In the genomic region with DNA sequence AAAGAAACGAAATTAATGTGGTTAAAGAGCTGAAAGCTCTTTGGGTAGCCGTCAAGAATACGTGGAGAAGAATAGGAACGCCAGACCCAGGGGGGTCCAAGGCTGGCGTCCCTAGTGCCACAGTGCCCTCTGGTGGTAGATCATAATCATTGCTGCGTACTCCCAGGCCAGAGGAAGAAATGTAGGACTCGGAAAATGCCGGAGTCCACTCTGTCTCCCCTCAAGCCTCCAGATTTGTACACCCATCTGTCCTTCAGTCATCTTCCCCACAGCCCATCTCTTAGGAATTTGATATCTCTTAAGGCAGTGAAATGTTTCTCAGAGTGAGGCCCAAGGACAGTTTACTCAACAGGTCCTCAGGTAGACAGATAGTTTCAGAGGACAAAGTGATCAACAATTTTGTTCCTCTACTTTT, we compare ENCODE assay signal across 8 cellular contexts. TPM values are rescaled to one million over a fixed set of nuclear protein-coding genes. Genes with fewer than 3 reads are reported as not detected.
DNase-seq lines count a peak whose midpoint lies in the region; ATAC-seq and TF ChIP-seq lines count a peak whose summit lies in the region.

No MANE protein-coding gene starts in this region.

- POLR2A ChIA-PET in AG04449 (lab: Yijun Ruan, JAX): no interaction called here

- H3K27me3 ChIP-seq in right atrium auricular region: no peaks in the 10 kb centered on the region

- H3K36me3 Mint-ChIP-seq in T-helper 17 cell (ENCODE audit: low read depth): peaks cover 2% of the 10 kb centered on the region

- TF ChIP-seq CTCF in AG04449 (IDR thresholded peaks at IDR 0.05; ENCODE audit: insufficient read depth, low read length, missing control alignments) (peak; percentile 73), right atrium auricular region (IDR thresholded peaks at IDR 0.05) (peak; percentile 85 to 96)

- DNase-seq in AG04449 (ENCODE audit: low read depth, low spot score) (no peak), NCI-H1092 treated with DMSO at 0.1 percent for 48 hours (lab: John Stamatoyannopoulos, UW) (peak; percentile 46), T-helper 17 cell (peak; percentile 27 to 46 (median 32)), amniotic epithelial cell (ENCODE audit: low read depth) (peak; percentile 55), right atrium auricular region (ENCODE audit: low spot score) (no peak), skeletal muscle cell (ENCODE audit: low read depth) (peak; percentile 27)

- peak; percentile 56 for ATAC-seq in GM18873 (IDR thresholded peaks at IDR 0.05; ENCODE audit: low FRiP score, unreplicated experiment)
- peak; percentile 85 for ATAC-seq in T-helper 17 cell
- ATAC-seq in GM21528 (IDR thresholded peaks at IDR 0.05; ENCODE audit: low FRiP score, unreplicated experiment): no peak

- H3K4me3 ChIP-seq in AG04449 (ENCODE audit: low read depth, low read length) (no peak overlapping the region), right atrium auricular region (no peak overlapping the region), skeletal muscle cell (ENCODE audit: low read depth, low read length) (no peak overlapping the region)

- no peaks in the 10 kb centered on the region for H3K9me3 ChIP-seq in T-helper 17 cell (ENCODE audit: control insufficient read depth, low read length, poor library complexity, severe bottlenecking)
- H3K9me3 ChIP-seq in right atrium auricular region: no peaks in the 10 kb centered on the region

- CTCF ChIA-PET in AG04449 (lab: Yijun Ruan, JAX): interaction anchor here (0.6 to 9.2 kb wide), 44 partner anchors 7 to 846 kb away, joined by 3 to 269 read pairs (median 5); a partner anchor contains a TSS

- H3K27ac ChIP-seq in right atrium auricular region: no peak overlapping the region

- peaks cover 33% of the 10 kb centered on the region for H3K27me3 Mint-ChIP-seq in T-helper 17 cell

- peaks cover 14% of the 10 kb centered on the region for H3K4me1 Mint-ChIP-seq in T-helper 17 cell

- no peak overlapping the region for H3K4me3 Mint-ChIP-seq in T-helper 17 cell

- no peak overlapping the region for H3K27ac Mint-ChIP-seq in T-helper 17 cell

- H3K4me1 ChIP-seq in right atrium auricular region: peaks cover 0 to 5% of the 10 kb centered on the region in 2 donors

- H3K36me3 ChIP-seq in right atrium auricular region: no peaks in the 10 kb centered on the region

RNA-seq across cellular contexts. Expression of a gene that starts 25.4 kb away (rescaled TPM):
- not detected for total RNA-seq in T-helper 17 cell
- under 1 TPM in 1 of 2 donors, not detected in 1; 0.51 TPM for total RNA-seq in right atrium auricular region

RNA-seq across cellular contexts. Expression of a gene that starts 56.8 kb away (rescaled TPM):
- total RNA-seq in T-helper 17 cell: 10 to 100 TPM; 22.4 to 23.0 TPM
- 100 to 1,000 TPM in 1 of 2 donors, 10 to 100 TPM in 1; 62.9 to 176 TPM for total RNA-seq in right atrium auricular region

Comparison
In these comparisons a context has a peak if more than half of its experiments do, and no peak if none do; other contexts are left out.
1. DNase-seq: peak in NCI-H1092 treated with DMSO at 0.1 percent for 48 hours (single experiment), T-helper 17 cell (3 of 3), amniotic epithelial cell (single experiment) and skeletal muscle cell (single experiment); none in AG04449 (single experiment) and right atrium auricular region (single experiment).